Comparison of ENCODE assay signal across 18 cellular contexts in the genomic region with DNA sequence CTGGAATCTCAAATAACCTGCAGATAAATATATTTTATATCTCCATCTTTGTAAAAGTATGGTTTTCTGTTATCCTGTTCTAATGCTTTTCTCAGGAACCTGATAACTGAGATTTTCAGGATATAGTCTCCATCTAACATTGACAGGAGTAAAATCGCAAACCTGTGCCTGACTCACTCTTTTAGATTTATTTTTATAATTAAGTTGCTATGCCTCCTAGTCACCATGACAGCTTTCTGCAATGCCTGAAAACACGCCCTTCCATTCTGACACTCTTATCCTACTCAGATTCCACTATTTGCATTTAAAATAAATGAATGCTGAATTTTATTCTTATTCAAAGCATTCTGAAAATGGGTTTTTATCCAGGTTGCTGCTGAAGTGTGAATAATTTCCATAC.
A peak's percentile ranks its signal among the peaks of the same experiment; 100 is the strongest.
DNase-seq lines count a peak whose midpoint lies in the region; ATAC-seq and TF ChIP-seq lines count a peak whose summit lies in the region.
"Had no signal": no experiment of that assay in that cellular context is flagged by ENCODE, and none has a peak within 500 bp of the region (broad histone marks: within the 10 kb centered on the region; RNA-seq: fewer than 3 reads in every experiment).

No MANE protein-coding gene starts in this region.

- H3K4me3 ChIP-seq in GM23338 (no peak overlapping the region), HAP-1 (no peak overlapping the region), ovary (no peak overlapping the region)
- H3K4me3 ChIP-seq: BLaER1 had no signal

- H4K20me1 ChIP-seq in GM23338 (replicated peaks; ENCODE audit: insufficient read depth), result no peaks in the 10 kb centered on the region
- H4K20me1 ChIP-seq: BLaER1 had no signal

- TF ChIP-seq POLR2A in ovary (IDR thresholded peaks at IDR 0.05), result no peak

- no peaks in the 10 kb centered on the region for H3K27me3 Mint-ChIP-seq in GM23338 (ENCODE audit: insufficient read depth, low read depth, poor library complexity)
- H3K27me3 Mint-ChIP-seq: CD4-positive, CD25-positive, alpha-beta regulatory T cell; CD8-positive, alpha-beta memory T cell had no signal

- H3K4me2 ChIP-seq in GM23338, result peak overlapping the region; percentile 18
- H3K4me2 ChIP-seq: BLaER1 had no signal

- no peak for TF ChIP-seq EP300 in ovary (IDR thresholded peaks at IDR 0.05)

- intact Hi-C loops in ovary (cut with DNase I), result no loop called here

- 90 to 96% (median 94%) methylated on average over 2 of the region's 2 CpGs for WGBS in ovary, 3 donors

- H2AFZ ChIP-seq in GM23338, result no peak overlapping the region

- H3F3A ChIP-seq in GM23338 (replicated peaks; ENCODE audit: low read depth), result no peaks in the 10 kb centered on the region

- H3K9me3 Mint-ChIP-seq in GM23338, result peaks cover 6% of the 10 kb centered on the region; the same call in 2 of the 3 replicates

- no peak for ATAC-seq in GM23338

- H3K27ac Mint-ChIP-seq in GM23338, result no peak overlapping the region
- H3K27ac Mint-ChIP-seq: CD14-positive monocyte; CD4-positive, alpha-beta memory T cell; CD4-positive, CD25-positive, alpha-beta regulatory T cell; CD8-positive, alpha-beta memory T cell had no signal

- no peaks in the 10 kb centered on the region for H3K36me3 ChIP-seq in GM23338 (ENCODE audit: insufficient read depth)
- H3K36me3 ChIP-seq in HAP-1 (replicated peaks), result no peaks in the 10 kb centered on the region
- no peaks in the 10 kb centered on the region for H3K36me3 ChIP-seq in ovary
- H3K36me3 ChIP-seq: BE2C, BLaER1 had no signal

- H3K4me1 Mint-ChIP-seq in GM23338, result peaks cover 15% of the 10 kb centered on the region
- H3K4me1 Mint-ChIP-seq: CD14-positive monocyte; CD4-positive, alpha-beta memory T cell; CD4-positive, CD25-positive, alpha-beta regulatory T cell; CD8-positive, alpha-beta memory T cell had no signal

- H3K27ac ChIP-seq in GM23338 (ENCODE audit: low read depth) (no peak overlapping the region), ovary (no peak overlapping the region)
- H3K27ac ChIP-seq: BLaER1 had no signal

- no peak overlapping the region for H3K4me3 Mint-ChIP-seq in GM23338
- H3K4me3 Mint-ChIP-seq: CD14-positive monocyte; CD4-positive, alpha-beta memory T cell; CD4-positive, CD25-positive, alpha-beta regulatory T cell; CD8-positive, alpha-beta memory T cell had no signal

- H3K79me2 ChIP-seq in GM23338 (replicated peaks; ENCODE audit: insufficient read depth), result no peaks in the 10 kb centered on the region

- TF ChIP-seq CTCF in GM23338 (conservative IDR thresholded peaks at IDR 0.05; ENCODE audit: low read depth in 2 of 2), result no peak
- TF ChIP-seq CTCF in ovary (IDR thresholded peaks at IDR 0.05), result no peak

- no peaks in the 10 kb centered on the region; the same call in 1 of the 2 replicates for H3K9me2 ChIP-seq in GM23338 (ENCODE audit: insufficient read depth)

- H3K27me3 ChIP-seq in GM23338 (ENCODE audit: insufficient read depth), result no peaks in the 10 kb centered on the region
- H3K27me3 ChIP-seq in HAP-1 (ENCODE audit: low read depth), result no peaks in the 10 kb centered on the region
- no peaks in the 10 kb centered on the region for H3K27me3 ChIP-seq in ovary
- H3K27me3 ChIP-seq: BE2C, BLaER1 had no signal

- DNase-seq in GM23338 (ENCODE audit: low spot score) (no peak), HAP-1 (ENCODE audit: low spot score in 2 of 2) (peak; percentile 8 to 38), putamen (ENCODE audit: low spot score) (peak; percentile 66), COR-L47 (lab: John Stamatoyannopoulos, UW) (no peak), ovary (no peak)
- DNase-seq: 8988T; ACHN; BE2C; C1 segment of cervical spinal cord; Caco-2; Calu3; CD4-positive, alpha-beta memory T cell; CD4-positive, CD25-positive, alpha-beta regulatory T cell; CD8-positive, alpha-beta memory T cell; DMS79 treated with DMSO at 0.1 percent for 48 hours; GF-D8 had no signal

- peaks cover 2% of the 10 kb centered on the region; the same call in 1 of the 3 replicates for H3K36me3 Mint-ChIP-seq in GM23338 (ENCODE audit: low read depth)
- H3K36me3 Mint-ChIP-seq: CD14-positive monocyte; CD4-positive, alpha-beta memory T cell; CD4-positive, CD25-positive, alpha-beta regulatory T cell; CD8-positive, alpha-beta memory T cell had no signal

- H3K9me3 ChIP-seq in HAP-1 (no peaks in the 10 kb centered on the region), ovary (no peaks in the 10 kb centered on the region)
- H3K9me3 ChIP-seq: BE2C had no signal

- peaks cover 23% of the 10 kb centered on the region for H3K4me1 ChIP-seq in GM23338 (ENCODE audit: insufficient read depth)
- peaks cover 5% of the 10 kb centered on the region; the same call in 1 of the 2 replicates for H3K4me1 ChIP-seq in HAP-1
- H3K4me1 ChIP-seq in ovary (ENCODE audit: insufficient read depth), result no peaks in the 10 kb centered on the region
- H3K4me1 ChIP-seq: BE2C, BLaER1, Caco-2 had no signal

- in situ Hi-C loops in HAP-1 (cut with MboI; ENCODE audit: low sequenced_read_pairs), result no loop called here

TF ChIP-seq in GM23338, 12 proteins besides CTCF, POLR2A, EP300 and RAD21:
- TF ChIP-seq, protein P1, sequence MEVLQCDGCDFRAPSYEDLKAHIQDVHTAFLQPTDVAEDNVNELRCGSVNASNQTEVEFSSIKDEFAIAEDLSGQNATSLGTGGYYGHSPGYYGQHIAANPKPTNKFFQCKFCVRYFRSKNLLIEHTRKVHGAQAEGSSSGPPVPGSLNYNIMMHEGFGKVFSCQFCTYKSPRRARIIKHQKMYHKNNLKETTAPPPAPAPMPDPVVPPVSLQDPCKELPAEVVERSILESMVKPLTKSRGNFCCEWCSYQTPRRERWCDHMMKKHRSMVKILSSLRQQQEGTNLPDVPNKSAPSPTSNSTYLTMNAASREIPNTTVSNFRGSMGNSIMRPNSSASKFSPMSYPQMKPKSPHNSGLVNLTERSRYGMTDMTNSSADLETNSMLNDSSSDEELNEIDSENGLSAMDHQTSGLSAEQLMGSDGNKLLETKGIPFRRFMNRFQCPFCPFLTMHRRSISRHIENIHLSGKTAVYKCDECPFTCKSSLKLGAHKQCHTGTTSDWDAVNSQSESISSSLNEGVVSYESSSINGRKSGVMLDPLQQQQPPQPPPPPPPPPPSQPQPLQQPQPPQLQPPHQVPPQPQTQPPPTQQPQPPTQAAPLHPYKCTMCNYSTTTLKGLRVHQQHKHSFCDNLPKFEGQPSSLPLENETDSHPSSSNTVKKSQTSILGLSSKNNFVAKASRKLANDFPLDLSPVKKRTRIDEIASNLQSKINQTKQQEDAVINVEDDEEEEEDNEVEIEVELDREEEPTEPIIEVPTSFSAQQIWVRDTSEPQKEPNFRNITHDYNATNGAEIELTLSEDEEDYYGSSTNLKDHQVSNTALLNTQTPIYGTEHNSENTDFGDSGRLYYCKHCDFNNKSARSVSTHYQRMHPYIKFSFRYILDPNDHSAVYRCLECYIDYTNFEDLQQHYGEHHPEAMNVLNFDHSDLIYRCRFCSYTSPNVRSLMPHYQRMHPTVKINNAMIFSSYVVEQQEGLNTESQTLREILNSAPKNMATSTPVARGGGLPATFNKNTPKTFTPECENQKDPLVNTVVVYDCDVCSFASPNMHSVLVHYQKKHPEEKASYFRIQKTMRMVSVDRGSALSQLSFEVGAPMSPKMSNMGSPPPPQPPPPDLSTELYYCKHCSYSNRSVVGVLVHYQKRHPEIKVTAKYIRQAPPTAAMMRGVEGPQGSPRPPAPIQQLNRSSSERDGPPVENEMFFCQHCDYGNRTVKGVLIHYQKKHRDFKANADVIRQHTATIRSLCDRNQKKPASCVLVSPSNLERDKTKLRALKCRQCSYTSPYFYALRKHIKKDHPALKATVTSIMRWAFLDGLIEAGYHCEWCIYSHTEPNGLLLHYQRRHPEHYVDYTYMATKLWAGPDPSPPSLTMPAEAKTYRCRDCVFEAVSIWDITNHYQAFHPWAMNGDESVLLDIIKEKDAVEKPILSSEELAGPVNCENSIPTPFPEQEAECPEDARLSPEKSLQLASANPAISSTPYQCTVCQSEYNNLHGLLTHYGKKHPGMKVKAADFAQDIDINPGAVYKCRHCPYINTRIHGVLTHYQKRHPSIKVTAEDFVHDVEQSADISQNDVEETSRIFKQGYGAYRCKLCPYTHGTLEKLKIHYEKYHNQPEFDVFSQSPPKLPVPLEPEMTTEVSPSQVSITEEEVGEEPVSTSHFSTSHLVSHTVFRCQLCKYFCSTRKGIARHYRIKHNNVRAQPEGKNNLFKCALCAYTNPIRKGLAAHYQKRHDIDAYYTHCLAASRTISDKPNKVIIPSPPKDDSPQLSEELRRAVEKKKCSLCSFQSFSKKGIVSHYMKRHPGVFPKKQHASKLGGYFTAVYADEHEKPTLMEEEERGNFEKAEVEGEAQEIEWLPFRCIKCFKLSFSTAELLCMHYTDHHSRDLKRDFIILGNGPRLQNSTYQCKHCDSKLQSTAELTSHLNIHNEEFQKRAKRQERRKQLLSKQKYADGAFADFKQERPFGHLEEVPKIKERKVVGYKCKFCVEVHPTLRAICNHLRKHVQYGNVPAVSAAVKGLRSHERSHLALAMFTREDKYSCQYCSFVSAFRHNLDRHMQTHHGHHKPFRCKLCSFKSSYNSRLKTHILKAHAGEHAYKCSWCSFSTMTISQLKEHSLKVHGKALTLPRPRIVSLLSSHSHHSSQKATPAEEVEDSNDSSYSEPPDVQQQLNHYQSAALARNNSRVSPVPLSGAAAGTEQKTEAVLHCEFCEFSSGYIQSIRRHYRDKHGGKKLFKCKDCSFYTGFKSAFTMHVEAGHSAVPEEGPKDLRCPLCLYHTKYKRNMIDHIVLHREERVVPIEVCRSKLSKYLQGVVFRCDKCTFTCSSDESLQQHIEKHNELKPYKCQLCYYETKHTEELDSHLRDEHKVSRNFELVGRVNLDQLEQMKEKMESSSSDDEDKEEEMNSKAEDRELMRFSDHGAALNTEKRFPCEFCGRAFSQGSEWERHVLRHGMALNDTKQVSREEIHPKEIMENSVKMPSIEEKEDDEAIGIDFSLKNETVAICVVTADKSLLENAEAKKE (CRISPR knock-in tag; IDR thresholded peaks at IDR 0.05), result no peak
- TF ChIP-seq CREB1 (CRISPR knock-in tag; IDR thresholded peaks at IDR 0.05; ENCODE audit: low read depth), result no peak

Comparison
In these comparisons a context has a peak if more than half of its experiments do, and no peak if none do; other contexts are left out.
1. DNase-seq: peak in HAP-1 (2 of 2) and putamen (single experiment); none in GM23338 (single experiment), COR-L47 (single experiment) and ovary (0 of 5).